Comparison of ENCODE assay signal across 17 cellular contexts in the genomic region with DNA sequence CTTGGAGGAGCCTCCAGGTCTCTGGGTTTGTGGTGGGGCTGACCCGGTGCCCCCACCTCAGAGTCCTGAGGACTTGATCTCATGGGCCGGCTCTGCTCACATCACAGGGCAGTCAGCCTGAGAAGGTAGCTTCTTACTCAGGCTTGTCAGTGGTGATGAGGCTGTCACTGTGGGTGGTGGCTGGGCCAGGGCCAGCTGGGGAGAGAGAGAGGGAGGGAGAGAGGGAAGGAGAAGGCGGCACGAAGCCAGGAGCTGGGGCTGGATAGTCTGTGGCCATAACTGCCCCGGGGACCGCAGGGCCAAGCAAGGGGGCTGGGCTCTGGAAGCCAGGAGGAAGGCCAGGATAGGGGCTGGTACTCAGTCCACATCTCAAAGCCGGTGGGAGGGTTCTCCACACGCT. TPM values are rescaled to one million over a fixed set of nuclear protein-coding genes. Genes with fewer than 3 reads are reported as not detected.
DNase-seq lines count a peak whose midpoint lies in the region; ATAC-seq and TF ChIP-seq lines count a peak whose summit lies in the region.
"Had no signal": no experiment of that assay in that cellular context is flagged by ENCODE, and none has a peak within 500 bp of the region (broad histone marks: within the 10 kb centered on the region; RNA-seq: fewer than 3 reads in every experiment).

No MANE protein-coding gene starts in this region.

- peak; percentile 54 for ATAC-seq in PC-3
- ATAC-seq: T-cell had no signal

- H4K20me1 ChIP-seq in PC-3 (ENCODE audit: low read length) = no peaks in the 10 kb centered on the region

- H3K27me3 ChIP-seq in PC-3 (ENCODE audit: low read length) = peaks cover 31% of the 10 kb centered on the region

- no peak overlapping the region for H3K4me3 ChIP-seq in HEK293 (ENCODE audit: low read depth, low read length)
- H3K4me3 ChIP-seq in PC-3 (ENCODE audit: low read length) = no peak overlapping the region

- H3K9me2 ChIP-seq in PC-3 (replicated peaks; ENCODE audit: low read length) = no peaks in the 10 kb centered on the region

- no peak overlapping the region for H3K27ac ChIP-seq in HEK293 (ENCODE audit: extremely low read depth, low read depth, low read length)
- no peak overlapping the region for H3K27ac ChIP-seq in PC-3 (ENCODE audit: low read length)
- no peak overlapping the region for H3K27ac ChIP-seq in RWPE1

- H3K4me2 ChIP-seq in PC-3 (ENCODE audit: low read length) = no peak overlapping the region

- H3F3A ChIP-seq in PC-3 (ENCODE audit: low read length, unreplicated experiment) = no peaks in the 10 kb centered on the region

- H3K4me1 ChIP-seq in HEK293 (ENCODE audit: control insufficient read depth, insufficient read depth, low read length) (no peaks in the 10 kb centered on the region), PC-3 (ENCODE audit: insufficient read depth, low read length) (no peaks in the 10 kb centered on the region)

- H3K79me2 ChIP-seq in PC-3 (ENCODE audit: low read length) = no peaks in the 10 kb centered on the region

- POLR2A ChIA-PET in HEK293 (lab: Yijun Ruan, JAX) = interaction anchor here (0.6 kb wide), 1 partner anchor 537 kb away, joined by 3 read pairs; no protein-coding TSS in a partner anchor
- POLR2A ChIA-PET in PC-3 (lab: Charles Lee; ENCODE audit: unreplicated experiment) = interaction anchor here (0.6 kb wide), 1 partner anchor 37 kb away, joined by 3 read pairs; no protein-coding TSS in a partner anchor
- POLR2A ChIA-PET in RWPE1 (lab: Yijun Ruan, JAX; ENCODE audit: low non-redundant PET) = no interaction called here

- H3K9ac ChIP-seq in PC-3 (ENCODE audit: low read length) = no peak overlapping the region

- BruUV-seq in PC-3 (replicated peaks; lab: Mats Ljungman, UMichigan) = no TSS peak

- no peaks in the 10 kb centered on the region for H3K9me3 ChIP-seq in HEK293 (ENCODE audit: control insufficient read depth, insufficient read depth, low read depth, low read length)
- H3K9me3 ChIP-seq in PC-3 (ENCODE audit: low read length) = no peaks in the 10 kb centered on the region

- CTCF ChIA-PET in HEK293 (lab: Yijun Ruan, JAX) (interaction anchor here (0.5 to 12.1 kb wide), 17 partner anchors 10 to 608 kb away, joined by 3 to 382 read pairs (median 6); no protein-coding TSS in a partner anchor), PC-3 (lab: Charles Lee) (interaction anchor here (0.5 kb wide), 1 partner anchor 23 kb away, joined by 3 read pairs; no protein-coding TSS in a partner anchor), RWPE1 (lab: Yijun Ruan, JAX) (interaction anchor here (1.2 to 5.3 kb wide), 2 partner anchors 16 to 68 kb away, joined by 4 to 44 read pairs; no protein-coding TSS in a partner anchor)

- DNase-seq in PC-3 = peak; percentile 27
- DNase-seq in cerebellar cortex (ENCODE audit: low spot score) = peak; percentile 64
- DNase-seq in myocyte (ENCODE audit: low read depth) = peak; percentile 61
- DNase-seq in AML-193 (lab: John Stamatoyannopoulos, UW) = no peak
- DNase-seq in RWPE1 (ENCODE audit: low spot score) = no peak
- no peak for DNase-seq in NCI-H1105 (lab: John Stamatoyannopoulos, UW)
- no peak for DNase-seq in HuH-7 (ENCODE audit: low spot score)
- DNase-seq: activated CD4-positive, CD25-positive, alpha-beta regulatory T cell treated with anti-CD3 and anti-CD28 coated beads, Interleukin-2, amount 50 U/mL, for 72 hours; activated CD8-positive, alpha-beta memory T cell treated with anti-CD3 and anti-CD28 coated beads, Interleukin-2, amount 50 U/mL, for 48 hours; activated naive CD4-positive, alpha-beta T cell treated with anti-CD3 and anti-CD28 coated beads for 36 hours; central memory CD4-positive, alpha-beta T cell; DMS79; foreskin fibroblast; NCI-H1048; stimulated activated naive CD4-positive, alpha-beta T cell; T-cell had no signal

- H2AFZ ChIP-seq in PC-3 (ENCODE audit: low read length) = no peak overlapping the region

- H3K36me3 ChIP-seq in HEK293 (ENCODE audit: control insufficient read depth in 2 of 2, insufficient read depth in 1 of 2, low read length in 2 of 2) (no peaks in the 10 kb centered on the region), PC-3 (ENCODE audit: low read depth, low read length) (no peaks in the 10 kb centered on the region)

- intact Hi-C loops in PC-3 (cut with micrococcal nuclease) = loop anchor here (5.0 to 10.0 kb wide), 2 partner anchors 94 to 411 kb away; a partner anchor contains a TSS

- TF ChIP-seq CTCF in HEK293 (tag by site-specific recombination; IDR thresholded peaks at IDR 0.05) (no peak), PC-3 (conservative IDR thresholded peaks at IDR 0.05; ENCODE audit: low read depth, low read length) (no peak), RWPE1 (conservative IDR thresholded peaks at IDR 0.05; ENCODE audit: low read depth) (no peak)

TF ChIP-seq in HEK293, 187 proteins besides CTCF, POLR2A, EP300 and RAD21:
- TF ChIP-seq OSR2 (tag by site-specific recombination; IDR thresholded peaks at IDR 0.05) = peak; percentile 16; the same call in 1 of the 2 replicates
- no peak for TF ChIP-seq GLI4 (tag by site-specific recombination; IDR thresholded peaks at IDR 0.05)
- no peak for TF ChIP-seq GLI2 (tag by site-specific recombination; IDR thresholded peaks at IDR 0.05; ENCODE audit: borderline replicate concordance, low read depth)
- peak; percentile 81 for TF ChIP-seq EGR2 (tag by site-specific recombination; IDR thresholded peaks at IDR 0.05; ENCODE audit: low read depth)
- no peak for TF ChIP-seq ZNF138 (tag by site-specific recombination; IDR thresholded peaks at IDR 0.05; ENCODE audit: borderline replicate concordance)
- no peak for TF ChIP-seq ZNF37A (tag by site-specific recombination; IDR thresholded peaks at IDR 0.05)
- TF ChIP-seq ZIC2 (tag by site-specific recombination; IDR thresholded peaks at IDR 0.05) = peak; percentile 47
- no peak for TF ChIP-seq ZNF785 (tag by site-specific recombination; IDR thresholded peaks at IDR 0.05)
- no peak for TF ChIP-seq ZNF214 (tag by site-specific recombination; IDR thresholded peaks at IDR 0.05; ENCODE audit: borderline replicate concordance)
- no peak for TF ChIP-seq ZNF747 (tag by site-specific recombination; IDR thresholded peaks at IDR 0.05)
- TF ChIP-seq KLF16 (tag by site-specific recombination; IDR thresholded peaks at IDR 0.05) = no peak
- peak; percentile 68 for TF ChIP-seq GLIS1 (tag by site-specific recombination; IDR thresholded peaks at IDR 0.05)
- peak; percentile 78 for TF ChIP-seq ZFHX2 (tag by site-specific recombination; conservative IDR thresholded peaks at IDR 0.05)
- TF ChIP-seq ZNF366 (tag by site-specific recombination; conservative IDR thresholded peaks at IDR 0.05) = no peak

RNA-seq across cellular contexts. Expression of a gene that starts 6.5 kb away (rescaled TPM):
- total RNA-seq in PC-3 (2014; rRNA removed) (1.7 and 6.0 TPM in 2 replicates), myocyte (2.0 and 4.5 TPM in 2 replicates)
- 2.1 TPM for polyA plus RNA-seq in myocyte (2012)

Comparison
In these comparisons a context has a peak if more than half of its experiments do, and no peak if none do; other contexts are left out.
1. DNase-seq: peak in PC-3 (single experiment), cerebellar cortex (single experiment) and myocyte (single experiment); none in AML-193 (0 of 2), RWPE1 (single experiment), NCI-H1105 (single experiment) and HuH-7 (single experiment).